Comparison of ENCODE assay signal across 11 cellular contexts in genomic region chrX:22097295-22097694, GRCh38.
DNase-seq lines count a peak whose midpoint lies in the region; ATAC-seq, FAIRE-seq and TF ChIP-seq lines count a peak whose summit lies in the region.
"Had no signal": no experiment of that assay in that cellular context is flagged by ENCODE, and none has a peak within 500 bp of the region (broad histone marks: within the 10 kb centered on the region; RNA-seq: fewer than 3 reads in every experiment).

No MANE protein-coding gene starts in this region.

- H3K4me1 ChIP-seq in RWPE2 (ENCODE audit: insufficient read depth, poor library complexity, severe bottlenecking): no peaks in the 10 kb centered on the region
- H3K4me1 ChIP-seq: right atrium auricular region had no signal

- no peak for TF ChIP-seq POLR2A in H54 (IDR thresholded peaks at IDR 0.05; ENCODE audit: low read depth, low read length)

- H3K27ac ChIP-seq in RWPE2 (ENCODE audit: poor library complexity, severe bottlenecking): peak overlapping the region; percentile 59
- H3K27ac ChIP-seq: right atrium auricular region had no signal

- no peak overlapping the region for H3K4me3 ChIP-seq in RWPE2 (ENCODE audit: severe bottlenecking)
- no peak overlapping the region for H3K4me3 ChIP-seq in fibroblast of villous mesenchyme (ENCODE audit: low read depth, low read length)
- H3K4me3 ChIP-seq: right atrium auricular region had no signal

- H3K36me3 ChIP-seq in RWPE2 (ENCODE audit: low read depth): no peaks in the 10 kb centered on the region
- H3K36me3 ChIP-seq: right atrium auricular region had no signal

- H3K27me3 ChIP-seq in RWPE2 (ENCODE audit: insufficient read depth, poor library complexity, severe bottlenecking): no peaks in the 10 kb centered on the region
- H3K27me3 ChIP-seq: right atrium auricular region had no signal

- ATAC-seq in RWPE2 (ENCODE audit: low read depth): peak; percentile 97

- TF ChIP-seq CTCF in RWPE2 (IDR thresholded peaks at IDR 0.05; ENCODE audit: poor library complexity, severe bottlenecking): no peak
- TF ChIP-seq CTCF in fibroblast of villous mesenchyme (IDR thresholded peaks at IDR 0.05; ENCODE audit: insufficient read depth, low read depth, low read length): no peak
- no peak for TF ChIP-seq CTCF in GM10248 (IDR thresholded peaks at IDR 0.05; ENCODE audit: control extremely low read depth, extremely low read depth, low read depth, missing control alignments)

- CTCF ChIA-PET in GM10248 (lab: Yijun Ruan, JAX): no interaction called here

- POLR2A ChIA-PET in GM10248 (lab: Yijun Ruan, JAX): no interaction called here

- FAIRE-seq in H54 (lab: Jason Lieb, UNC): no peak

- no peaks in the 10 kb centered on the region for H3K9me3 ChIP-seq in RWPE2 (ENCODE audit: severe bottlenecking)
- H3K9me3 ChIP-seq: right atrium auricular region had no signal

- DNase-seq in H54 (ENCODE audit: insufficient read length, low spot score): peak; percentile 1
- no peak for DNase-seq in RWPE2 (ENCODE audit: low spot score)
- peak; percentile 76 for DNase-seq in fibroblast of villous mesenchyme (ENCODE audit: low read depth)
- DNase-seq in smooth muscle cell of the brain vasculature (ENCODE audit: low read depth, low spot score): peak; percentile 33
- no peak for DNase-seq in hepatic stellate cell (ENCODE audit: low spot score)
- DNase-seq in GM10248 (ENCODE audit: extremely low spot score): no peak
- DNase-seq in cerebellum (ENCODE audit: low spot score): no peak
- DNase-seq: NCI-H1092, NCI-H526 treated with DMSO at 0.1 percent for 48 hours, SIG-M5 had no signal

Comparison
In these comparisons a context has a peak if more than half of its experiments do, and no peak if none do; other contexts are left out.
1. DNase-seq: peak in H54 (single experiment), fibroblast of villous mesenchyme (single experiment) and smooth muscle cell of the brain vasculature (single experiment); none in RWPE2 (single experiment), hepatic stellate cell (single experiment), GM10248 (single experiment) and cerebellum (single experiment).